Comparison of ENCODE assay signal across 18 cellular contexts in the genomic region with DNA sequence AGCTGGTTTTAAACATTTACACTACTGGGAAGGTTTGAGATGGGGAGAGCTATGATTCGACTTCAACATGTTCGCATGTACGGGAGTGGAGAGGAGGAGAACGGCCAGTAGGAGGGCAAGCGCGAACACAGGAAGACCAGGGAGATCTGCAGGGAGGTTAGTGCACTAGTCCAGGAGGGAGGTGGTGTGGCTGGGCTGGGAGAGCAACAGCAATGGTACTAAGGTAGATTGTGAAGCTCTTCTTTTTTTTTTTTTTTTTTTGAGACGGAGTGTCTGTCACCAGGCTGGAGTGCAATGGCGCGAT.
"Had no signal": no experiment of that assay in that cellular context is flagged by ENCODE, and none has a peak within 500 bp of the region (broad histone marks: within the 10 kb centered on the region; RNA-seq: fewer than 3 reads in every experiment).

No MANE protein-coding gene starts in this region.

- H3K4me1 ChIP-seq: neural progenitor cell had no signal

- H3K9ac ChIP-seq: neural progenitor cell had no signal

- H3K27me3 ChIP-seq: heart left ventricle, neural progenitor cell, sigmoid colon had no signal

- H3K27ac ChIP-seq: coronary artery, epithelial cell of prostate, heart left ventricle, neural progenitor cell, sigmoid colon, thoracic aorta, VCaP had no signal

- H3K9me3 Mint-ChIP-seq: activated CD4-positive, alpha-beta T cell treated with anti-CD3 and anti-CD28 coated beads, Interleukin-2, amount 10 ng/mL, durations not matched to agents 7 days and 5 days; activated naive CD4-positive, alpha-beta T cell treated with anti-CD3 and anti-CD28 coated beads, Interleukin-2, amount 50 U/mL, for 72 hours had no signal

- H3K36me3 ChIP-seq: heart left ventricle, neural progenitor cell, sigmoid colon, thoracic aorta had no signal

- H3K27ac Mint-ChIP-seq: activated CD4-positive, alpha-beta T cell treated with anti-CD3 and anti-CD28 coated beads, Interleukin-2, amount 10 ng/mL, durations not matched to agents 7 days and 5 days; activated naive CD4-positive, alpha-beta T cell treated with anti-CD3 and anti-CD28 coated beads, Interleukin-2, amount 50 U/mL, for 72 hours; neural progenitor cell had no signal

- H3K9me3 ChIP-seq: heart left ventricle, sigmoid colon, thoracic aorta had no signal

- H3K27me3 Mint-ChIP-seq: activated CD4-positive, alpha-beta T cell treated with anti-CD3 and anti-CD28 coated beads, Interleukin-2, amount 10 ng/mL, durations not matched to agents 7 days and 5 days had no signal

- DNase-seq: activated CD4-positive, alpha-beta T cell treated with anti-CD3 and anti-CD28 coated beads, Interleukin-2, amount 10 ng/mL, durations not matched to agents 7 days and 5 days; activated CD4-positive, CD25-positive, alpha-beta regulatory T cell treated with anti-CD3 and anti-CD28 coated beads, Interleukin-2, amount 50 U/mL, for 72 hours; activated T-cell treated with anti-CD3 and anti-CD28 coated beads, Interleukin-2, amount 50 U/mL, for 1 hour; amniotic stem cell; heart left ventricle; islet precursor cell; left cardiac atrium; naive B cell; posterior cingulate gyrus; sigmoid colon; stimulated activated CD4-positive, alpha-beta T cell treated with anti-CD3 and anti-CD28 coated beads, Interleukin-2, amount 100 ng/mL, for 48 hours; stimulated activated naive CD4-positive, alpha-beta T cell treated with Interleukin-2 at 50 U/mL for 16 hours had no signal

- H3K4me2 ChIP-seq: neural progenitor cell had no signal

- ATAC-seq: activated naive CD4-positive, alpha-beta T cell treated with anti-CD3 and anti-CD28 coated beads, Interleukin-2, amount 50 U/mL, for 72 hours; heart left ventricle; left cardiac atrium had no signal

- H3K4me3 ChIP-seq: coronary artery, heart left ventricle, neural progenitor cell, sigmoid colon, thoracic aorta had no signal

- H2AFZ ChIP-seq: neural progenitor cell had no signal

- H3K36me3 Mint-ChIP-seq: activated naive CD4-positive, alpha-beta T cell treated with anti-CD3 and anti-CD28 coated beads, Interleukin-2, amount 50 U/mL, for 72 hours; naive B cell had no signal

- H3K4me3 Mint-ChIP-seq: activated CD4-positive, alpha-beta T cell treated with anti-CD3 and anti-CD28 coated beads, Interleukin-2, amount 10 ng/mL, durations not matched to agents 7 days and 5 days; naive B cell; neural progenitor cell had no signal
